ENCODE assay signal across 34 cellular contexts in genomic region chr10:30300728-30301127, GRCh38.
"Had no signal": no experiment of that assay in that cellular context is flagged by ENCODE, and none has a peak within 500 bp of the region (broad histone marks: within the 10 kb centered on the region; RNA-seq: fewer than 3 reads in every experiment).

No MANE protein-coding gene starts in this region.

- H3K27me3 ChIP-seq: adrenal gland, ascending aorta, body of pancreas, brain microvascular endothelial cell, breast epithelium, cardiac muscle cell had no signal

- H3K36me3 ChIP-seq: adrenal gland, ascending aorta, brain microvascular endothelial cell, breast epithelium, cardiac muscle cell had no signal

- H3K4me3 ChIP-seq: adrenal gland, ascending aorta, body of pancreas, breast epithelium, cardiac muscle cell had no signal

- ATAC-seq: activated naive CD4-positive, alpha-beta T cell treated with anti-CD3 and anti-CD28 coated beads, Interleukin-2, amount 50 U/mL, for 72 hours; activated naive CD8-positive, alpha-beta T cell treated with anti-CD3 and anti-CD28 coated beads, Interleukin-2, amount 50 U/mL, for 24 hours; activated T-cell treated with anti-CD3 and anti-CD28 coated beads, Interleukin-2, amount 50 U/mL, for 4 hours; activated T-cell treated with anti-CD3 and anti-CD28 coated beads, Interleukin-2, amount 50 U/mL, for 72 hours; activated T-helper 17 cell treated with anti-CD3 and anti-CD28 coated beads, Interleukin-2, amount 50 U/mL, for 72 hours; body of pancreas had no signal

- H3K27ac ChIP-seq: adrenal gland, ascending aorta, body of pancreas, brain microvascular endothelial cell, breast epithelium, cardiac muscle cell had no signal

- H3K9me3 ChIP-seq: adrenal gland, body of pancreas had no signal

- FAIRE-seq: astrocyte, bronchial epithelial cell had no signal

- DNase-seq: activated effector memory CD4-positive, alpha-beta T cell treated with anti-CD3 and anti-CD28 coated beads, Interleukin-2, amount 50 U/mL, for 16 hours; activated effector memory CD4-positive, alpha-beta T cell treated with Interleukin-2 at 50 U/mL for 16 hours; activated gamma-delta T cell; activated gamma-delta T cell treated with Interleukin-2 at 50 U/mL for 16 hours; activated naive CD4-positive, alpha-beta T cell; activated naive CD4-positive, alpha-beta T cell treated with anti-CD3 and anti-CD28 coated beads for 36 hours; activated naive CD4-positive, alpha-beta T cell treated with anti-CD3 and anti-CD28 coated beads, Interleukin-2, amount 10 ng/mL, durations not matched to agents 7 days and 5 days; activated naive CD4-positive, alpha-beta T cell treated with anti-CD3 and anti-CD28 coated beads, Interleukin-2, amount 50 U/mL, for 16 hours; activated naive CD4-positive, alpha-beta T cell treated with Interleukin-2 at 50 U/mL for 16 hours; activated naive CD8-positive, alpha-beta T cell treated with anti-CD3 and anti-CD28 coated beads for 36 hours; activated naive CD8-positive, alpha-beta T cell treated with anti-CD3 and anti-CD28 coated beads, Interleukin-2, amount 10 ng/mL, durations not matched to agents 7 days and 5 days; activated naive CD8-positive, alpha-beta T cell treated with anti-CD3 and anti-CD28 coated beads, Interleukin-2, amount 50 U/mL, for 24 hours; activated T-cell treated with anti-CD3 and anti-CD28 coated beads, Interleukin-2, amount 50 U/mL, for 1 hour; activated T-cell treated with anti-CD3 and anti-CD28 coated beads, Interleukin-2, amount 50 U/mL, for 24 hours; activated T-cell treated with anti-CD3 and anti-CD28 coated beads, Interleukin-2, amount 50 U/mL, for 4 hours; activated T-cell treated with anti-CD3 and anti-CD28 coated beads, Interleukin-2, amount 50 U/mL, for 48 hours; activated T-cell treated with anti-CD3 and anti-CD28 coated beads, Interleukin-2, amount 50 U/mL, for 72 hours; adrenal gland; amniotic stem cell; amygdala; anterior cingulate cortex; aorta; body of pancreas; brain microvascular endothelial cell; caudate nucleus; central memory CD4-positive, alpha-beta T cell; cerebellar nuclear complex had no signal

- H3K4me1 ChIP-seq: adrenal gland, ascending aorta, body of pancreas, breast epithelium had no signal
